1 cellular context compared by ENCODE assay signal in the genomic region with DNA sequence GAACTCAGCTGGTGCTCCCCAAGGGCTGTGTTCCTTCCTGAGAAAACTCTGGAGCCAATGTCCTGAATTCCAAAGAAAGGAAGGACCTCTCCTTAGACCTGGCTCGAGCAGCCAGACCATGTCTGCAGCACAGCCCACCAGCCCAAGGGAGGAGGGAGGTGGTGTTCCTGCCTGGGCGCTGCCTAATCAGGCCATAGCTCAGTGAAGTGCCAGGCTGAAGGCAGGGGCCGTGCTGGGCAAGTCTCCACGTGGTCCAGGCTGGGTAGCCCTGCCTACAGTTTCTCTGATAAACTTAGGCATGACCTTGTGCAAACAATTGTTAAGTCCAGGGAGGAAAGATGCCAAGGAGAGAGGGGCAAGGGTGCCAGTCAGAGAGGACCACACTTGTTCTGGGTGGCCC.
TF ChIP-seq lines count a peak whose summit lies in the region.

No MANE protein-coding gene starts in this region.

TF ChIP-seq in GM23338, 12 proteins besides CTCF, POLR2A, EP300 and RAD21 (continued from another document):
- TF ChIP-seq, protein P1, sequence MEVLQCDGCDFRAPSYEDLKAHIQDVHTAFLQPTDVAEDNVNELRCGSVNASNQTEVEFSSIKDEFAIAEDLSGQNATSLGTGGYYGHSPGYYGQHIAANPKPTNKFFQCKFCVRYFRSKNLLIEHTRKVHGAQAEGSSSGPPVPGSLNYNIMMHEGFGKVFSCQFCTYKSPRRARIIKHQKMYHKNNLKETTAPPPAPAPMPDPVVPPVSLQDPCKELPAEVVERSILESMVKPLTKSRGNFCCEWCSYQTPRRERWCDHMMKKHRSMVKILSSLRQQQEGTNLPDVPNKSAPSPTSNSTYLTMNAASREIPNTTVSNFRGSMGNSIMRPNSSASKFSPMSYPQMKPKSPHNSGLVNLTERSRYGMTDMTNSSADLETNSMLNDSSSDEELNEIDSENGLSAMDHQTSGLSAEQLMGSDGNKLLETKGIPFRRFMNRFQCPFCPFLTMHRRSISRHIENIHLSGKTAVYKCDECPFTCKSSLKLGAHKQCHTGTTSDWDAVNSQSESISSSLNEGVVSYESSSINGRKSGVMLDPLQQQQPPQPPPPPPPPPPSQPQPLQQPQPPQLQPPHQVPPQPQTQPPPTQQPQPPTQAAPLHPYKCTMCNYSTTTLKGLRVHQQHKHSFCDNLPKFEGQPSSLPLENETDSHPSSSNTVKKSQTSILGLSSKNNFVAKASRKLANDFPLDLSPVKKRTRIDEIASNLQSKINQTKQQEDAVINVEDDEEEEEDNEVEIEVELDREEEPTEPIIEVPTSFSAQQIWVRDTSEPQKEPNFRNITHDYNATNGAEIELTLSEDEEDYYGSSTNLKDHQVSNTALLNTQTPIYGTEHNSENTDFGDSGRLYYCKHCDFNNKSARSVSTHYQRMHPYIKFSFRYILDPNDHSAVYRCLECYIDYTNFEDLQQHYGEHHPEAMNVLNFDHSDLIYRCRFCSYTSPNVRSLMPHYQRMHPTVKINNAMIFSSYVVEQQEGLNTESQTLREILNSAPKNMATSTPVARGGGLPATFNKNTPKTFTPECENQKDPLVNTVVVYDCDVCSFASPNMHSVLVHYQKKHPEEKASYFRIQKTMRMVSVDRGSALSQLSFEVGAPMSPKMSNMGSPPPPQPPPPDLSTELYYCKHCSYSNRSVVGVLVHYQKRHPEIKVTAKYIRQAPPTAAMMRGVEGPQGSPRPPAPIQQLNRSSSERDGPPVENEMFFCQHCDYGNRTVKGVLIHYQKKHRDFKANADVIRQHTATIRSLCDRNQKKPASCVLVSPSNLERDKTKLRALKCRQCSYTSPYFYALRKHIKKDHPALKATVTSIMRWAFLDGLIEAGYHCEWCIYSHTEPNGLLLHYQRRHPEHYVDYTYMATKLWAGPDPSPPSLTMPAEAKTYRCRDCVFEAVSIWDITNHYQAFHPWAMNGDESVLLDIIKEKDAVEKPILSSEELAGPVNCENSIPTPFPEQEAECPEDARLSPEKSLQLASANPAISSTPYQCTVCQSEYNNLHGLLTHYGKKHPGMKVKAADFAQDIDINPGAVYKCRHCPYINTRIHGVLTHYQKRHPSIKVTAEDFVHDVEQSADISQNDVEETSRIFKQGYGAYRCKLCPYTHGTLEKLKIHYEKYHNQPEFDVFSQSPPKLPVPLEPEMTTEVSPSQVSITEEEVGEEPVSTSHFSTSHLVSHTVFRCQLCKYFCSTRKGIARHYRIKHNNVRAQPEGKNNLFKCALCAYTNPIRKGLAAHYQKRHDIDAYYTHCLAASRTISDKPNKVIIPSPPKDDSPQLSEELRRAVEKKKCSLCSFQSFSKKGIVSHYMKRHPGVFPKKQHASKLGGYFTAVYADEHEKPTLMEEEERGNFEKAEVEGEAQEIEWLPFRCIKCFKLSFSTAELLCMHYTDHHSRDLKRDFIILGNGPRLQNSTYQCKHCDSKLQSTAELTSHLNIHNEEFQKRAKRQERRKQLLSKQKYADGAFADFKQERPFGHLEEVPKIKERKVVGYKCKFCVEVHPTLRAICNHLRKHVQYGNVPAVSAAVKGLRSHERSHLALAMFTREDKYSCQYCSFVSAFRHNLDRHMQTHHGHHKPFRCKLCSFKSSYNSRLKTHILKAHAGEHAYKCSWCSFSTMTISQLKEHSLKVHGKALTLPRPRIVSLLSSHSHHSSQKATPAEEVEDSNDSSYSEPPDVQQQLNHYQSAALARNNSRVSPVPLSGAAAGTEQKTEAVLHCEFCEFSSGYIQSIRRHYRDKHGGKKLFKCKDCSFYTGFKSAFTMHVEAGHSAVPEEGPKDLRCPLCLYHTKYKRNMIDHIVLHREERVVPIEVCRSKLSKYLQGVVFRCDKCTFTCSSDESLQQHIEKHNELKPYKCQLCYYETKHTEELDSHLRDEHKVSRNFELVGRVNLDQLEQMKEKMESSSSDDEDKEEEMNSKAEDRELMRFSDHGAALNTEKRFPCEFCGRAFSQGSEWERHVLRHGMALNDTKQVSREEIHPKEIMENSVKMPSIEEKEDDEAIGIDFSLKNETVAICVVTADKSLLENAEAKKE (CRISPR knock-in tag; IDR thresholded peaks at IDR 0.05): no peak
- TF ChIP-seq EZH2phosphoT487 (IDR thresholded peaks at IDR 0.05; ENCODE audit: unreplicated experiment) (no peak), CREB1 (CRISPR knock-in tag; IDR thresholded peaks at IDR 0.05; ENCODE audit: low read depth) (no peak), JUNB (IDR thresholded peaks at IDR 0.05; ENCODE audit: unreplicated experiment) (no peak), POLR2AphosphoS5 (IDR thresholded peaks at IDR 0.05; ENCODE audit: low read depth) (no peak)
TF ChIP-seq in GM23338: peak in this region for 0.
